ENCODE assay signal across 7 cellular contexts in the genomic region with DNA sequence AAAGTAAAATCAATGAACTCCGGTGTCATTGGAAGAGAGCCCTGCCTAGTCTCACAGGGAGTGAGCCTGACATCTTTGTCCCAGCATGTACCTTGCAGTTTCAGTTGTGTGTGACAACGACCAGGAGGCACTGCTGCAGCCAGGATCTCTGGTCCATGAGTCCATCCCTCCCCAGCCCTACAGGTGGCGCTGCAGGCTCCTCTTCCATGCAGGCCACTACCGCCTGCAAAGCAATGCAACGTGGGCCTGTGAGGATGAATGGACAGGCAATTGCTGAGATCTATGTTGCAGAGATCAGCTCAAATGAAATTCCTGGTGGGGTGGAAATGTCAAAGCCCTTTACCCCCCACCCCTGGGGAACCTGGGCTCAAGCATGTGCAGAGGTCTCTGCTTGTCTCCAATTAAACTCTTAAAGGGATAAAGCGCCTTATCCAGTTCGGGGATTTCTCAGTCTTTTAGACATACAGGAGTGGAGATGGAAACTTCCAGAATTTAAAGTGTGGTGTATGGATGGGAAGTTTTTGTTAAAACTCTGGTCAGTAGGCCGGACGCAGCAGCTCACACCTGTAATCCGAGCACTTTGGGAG. TPM values are rescaled to one million over a fixed set of nuclear protein-coding genes. Genes with fewer than 3 reads are reported as not detected.
DNase-seq lines count a peak whose midpoint lies in the region; ATAC-seq, FAIRE-seq and TF ChIP-seq lines count a peak whose summit lies in the region.

No MANE protein-coding gene starts in this region.

- no peak overlapping the region for H3K9ac ChIP-seq in kidney (ENCODE audit: low read length in 2 of 2)

- H3K4me1 ChIP-seq in kidney (ENCODE audit: control insufficient read depth in 1 of 2, insufficient read depth in 1 of 2, low read depth in 1 of 2, low read length in 2 of 2), result no peaks in the 10 kb centered on the region

- H3K4me3 ChIP-seq in bronchial epithelial cell (ENCODE audit: low read depth, low read length) (no peak overlapping the region), kidney (ENCODE audit: low read length in 2 of 2) (no peak overlapping the region)

- POLR2A ChIA-PET in activated B cell treated with CpG ODN at 0.5 μM for 24 hours (lab: Charles Lee), result no interaction called here

- no peak for TF ChIP-seq CTCF in activated B cell treated with CpG ODN at 0.5 μM for 24 hours (IDR thresholded peaks at IDR 0.05)
- TF ChIP-seq CTCF in bronchial epithelial cell (IDR thresholded peaks at IDR 0.05; ENCODE audit: insufficient read depth, low read length, severe bottlenecking), result peak; percentile 93
- TF ChIP-seq CTCF in kidney (IDR thresholded peaks at IDR 0.05; ENCODE audit: borderline replicate concordance, extremely low read depth, insufficient read depth), result peak; percentile 96

- H3K36me3 ChIP-seq in bronchial epithelial cell (ENCODE audit: control insufficient read depth, insufficient read depth, low read length), result peaks cover 5% of the 10 kb centered on the region
- H3K36me3 ChIP-seq in kidney (ENCODE audit: control insufficient read depth in 1 of 2, insufficient read depth in 2 of 2, low read length in 2 of 2), result peaks cover 0 to 11% of the 10 kb centered on the region in 2 donors

- no peak overlapping the region for H3K27ac Mint-ChIP-seq in activated B cell treated with CpG ODN at 0.5 μM for 24 hours

- H3K4me3 Mint-ChIP-seq in activated B cell treated with CpG ODN at 0.5 μM for 24 hours, result no peak overlapping the region

- peak; percentile 90 for FAIRE-seq in GM12891 (lab: Jason Lieb, UNC)
- FAIRE-seq in bronchial epithelial cell (lab: Jason Lieb, UNC), result peak; percentile 83
- peak; percentile 61 for FAIRE-seq in kidney (lab: Jason Lieb, UNC)

- no peaks in the 10 kb centered on the region for H3K9me3 ChIP-seq in kidney (ENCODE audit: control insufficient read depth in 1 of 2, low read length in 2 of 2)

- H3K27me3 Mint-ChIP-seq in activated B cell treated with CpG ODN at 0.5 μM for 24 hours, result no peaks in the 10 kb centered on the region

- CTCF ChIA-PET in activated B cell treated with CpG ODN at 0.5 μM for 24 hours (lab: Charles Lee), result interaction anchor here (0.9 kb wide), 1 partner anchor 24 kb away, joined by 3 read pairs; no protein-coding TSS in a partner anchor

- no peak overlapping the region for H3K27ac ChIP-seq in kidney (ENCODE audit: low read depth in 2 of 2, low read length in 2 of 2)

- TF ChIP-seq POLR2A in GM12891 (IDR thresholded peaks at IDR 0.05; ENCODE audit: low read depth, low read length), result no peak

- H3K36me3 Mint-ChIP-seq in activated B cell treated with CpG ODN at 0.5 μM for 24 hours (ENCODE audit: low read depth), result peaks cover 20% of the 10 kb centered on the region

- DNase-seq in GM12891 (ENCODE audit: insufficient read length, low spot score) (peak; percentile 72), NCI-H2171 treated with DMSO at 0.1 percent for 48 hours (lab: John Stamatoyannopoulos, UW) (peak; percentile 42), activated B cell treated with CpG ODN at 0.5 μM for 24 hours (peak; percentile 53), bronchial epithelial cell (ENCODE audit: low read depth) (peak; percentile 72), kidney (peak; percentile 92)
- peak; percentile 56 for DNase-seq in stimulated activated CD4-positive, alpha-beta T cell treated with anti-CD3 and anti-CD28 coated beads, Interleukin-2, amount 100 ng/mL, for 4 hours (ENCODE audit: low read depth)

- peaks cover 13% of the 10 kb centered on the region for H3K4me1 Mint-ChIP-seq in activated B cell treated with CpG ODN at 0.5 μM for 24 hours

- H3K9me3 Mint-ChIP-seq in activated B cell treated with CpG ODN at 0.5 μM for 24 hours, result no peaks in the 10 kb centered on the region

- no peaks in the 10 kb centered on the region for H3K27me3 ChIP-seq in bronchial epithelial cell (ENCODE audit: control insufficient read depth, insufficient read depth, low read length)

- intact Hi-C loops in activated B cell treated with CpG ODN at 0.5 μM for 24 hours (cut with micrococcal nuclease), result loop anchor here (1.0 to 5.0 kb wide), 2 partner anchors 32 to 79 kb away; no protein-coding TSS in a partner anchor
- intact Hi-C loops in kidney (cut with DNase I), result no loop called here

- ATAC-seq in HG02885 (IDR thresholded peaks at IDR 0.05; ENCODE audit: poor library complexity, unreplicated experiment) (peak; percentile 81), activated B cell treated with CpG ODN at 0.5 μM for 24 hours (ENCODE audit: low read depth) (peak; percentile 81)

TF ChIP-seq in GM12891, 5 proteins besides CTCF, POLR2A, EP300 and RAD21:
- no peak for TF ChIP-seq TAF1 (IDR thresholded peaks at IDR 0.05; ENCODE audit: low read depth, low read length)
- no peak for TF ChIP-seq PAX5 (IDR thresholded peaks at IDR 0.05; ENCODE audit: insufficient read depth, low read length, severe bottlenecking)
- TF ChIP-seq POLR2AphosphoS5 (IDR thresholded peaks at IDR 0.05; ENCODE audit: low read depth, low read length), result no peak
- TF ChIP-seq POU2F2 (IDR thresholded peaks at IDR 0.05; ENCODE audit: low read depth, low read length), result no peak
- no peak for TF ChIP-seq SPI1 (IDR thresholded peaks at IDR 0.05; ENCODE audit: low read depth, low read length)
TF ChIP-seq in GM12891: peak in this region for 0.

RNA-seq across cellular contexts. Expression of a gene that starts 35.8 kb away (rescaled TPM):
- polyA plus RNA-seq in GM12891 (2012; ENCODE audit: low read depth, missing spikeins), result 189 TPM
- total RNA-seq in activated B cell treated with CpG ODN at 0.5 μM for 24 hours (154 TPM in 2 replicates), bronchial epithelial cell (174 and 341 TPM in 2 replicates), kidney (182 TPM)
- 224 TPM for polyA plus RNA-seq in kidney (ENCODE audit: insufficient read depth, low read depth, low replicate concordance)

RNA-seq across cellular contexts. Expression of a gene that starts 59.0 kb away (rescaled TPM):
- 47.7 TPM for polyA plus RNA-seq in GM12891 (2012; ENCODE audit: low read depth, missing spikeins)
- total RNA-seq in activated B cell treated with CpG ODN at 0.5 μM for 24 hours (60.4 and 63.9 TPM in 2 replicates), bronchial epithelial cell (3.9 and 5.5 TPM in 2 replicates), kidney (26.6 TPM)
- 29.1 TPM for polyA plus RNA-seq in kidney (ENCODE audit: insufficient read depth, low read depth, low replicate concordance)

Comparison
In these comparisons a context has a peak if more than half of its experiments do, and no peak if none do; other contexts are left out.
1. DNase-seq: peak in every context shown above with its lines; median percentile 92 in kidney; 72 in GM12891; 72 in bronchial epithelial cell; 56 in stimulated activated CD4-positive, alpha-beta T cell treated with anti-CD3 and anti-CD28 coated beads, Interleukin-2, amount 100 ng/mL, for 4 hours; 53 in activated B cell treated with CpG ODN at 0.5 μM for 24 hours; 42 in NCI-H2171 treated with DMSO at 0.1 percent for 48 hours.